Comparison of ENCODE assay signal across 9 cellular contexts in genomic region chr6:5390177-5390576, GRCh38.
"Had no signal": no experiment of that assay in that cellular context is flagged by ENCODE, and none has a peak within 500 bp of the region (broad histone marks: within the 10 kb centered on the region; RNA-seq: fewer than 3 reads in every experiment).

No MANE protein-coding gene starts in this region.

- H3K36me3 ChIP-seq: HAP-1 had no signal

- H3K9ac ChIP-seq: GM23248 had no signal

- H3K4me1 ChIP-seq: HAP-1 had no signal

- ATAC-seq: HCT116 had no signal

- H3K4me3 ChIP-seq: GM23248, HAP-1 had no signal

- H3K27ac ChIP-seq: GM23248, HL-60 had no signal

- H3K9me3 ChIP-seq: HAP-1 had no signal

- H2AFZ ChIP-seq: GM23248 had no signal

- DNase-seq: GM23248, GOT3, H7, HFFc6, Kasumi-1, KG1 had no signal
